ENCODE assay signal across 7 cellular contexts in genomic region chr2:111209045-111209514, GRCh38.
DNase-seq lines count a peak whose midpoint lies in the region; ATAC-seq and FAIRE-seq lines count a peak whose summit lies in the region.

No MANE protein-coding gene starts in this region.

- intact Hi-C loops in posterior vena cava (cut with DNase I) = no loop called here

- ATAC-seq in GM19025 (IDR thresholded peaks at IDR 0.05; ENCODE audit: low read depth, unreplicated experiment) (peak; percentile 96), HG02798 (IDR thresholded peaks at IDR 0.05; ENCODE audit: poor library complexity, unreplicated experiment) (peak; percentile 95)

- peak; percentile 98 for FAIRE-seq in RCC 7860 (lab: Jason Lieb, UNC)

- DNase-seq in RCC 7860 (ENCODE audit: low spot score) = peak; percentile 78
- peak; percentile 37 for DNase-seq in islet precursor cell
- DNase-seq in HuH-7 (ENCODE audit: low spot score) = no peak
- no peak for DNase-seq in posterior vena cava (ENCODE audit: low spot score)
- DNase-seq in KG1 (lab: John Stamatoyannopoulos, UW) = no peak

Comparison
In these comparisons a context has a peak if more than half of its experiments do, and no peak if none do; other contexts are left out.
1. DNase-seq: peak in RCC 7860 (single experiment) and islet precursor cell (single experiment); none in HuH-7 (single experiment), posterior vena cava (single experiment) and KG1 (single experiment).